In genomic region chr5:178223828-178224335, GRCh38 we compare ENCODE assay signal across 19 cellular contexts. TPM values are rescaled to one million over a fixed set of nuclear protein-coding genes. Genes with fewer than 3 reads are reported as not detected.
DNase-seq lines count a peak whose midpoint lies in the region; ATAC-seq, FAIRE-seq and TF ChIP-seq lines count a peak whose summit lies in the region.
"Had no signal": no experiment of that assay in that cellular context is flagged by ENCODE, and none has a peak within 500 bp of the region (broad histone marks: within the 10 kb centered on the region; RNA-seq: fewer than 3 reads in every experiment).

No MANE protein-coding gene starts in this region.

- H3K36me3 ChIP-seq in K562 (ENCODE audit: control insufficient read depth, insufficient read depth, low read length) (peaks cover 81% of the 10 kb centered on the region), lung (ENCODE audit: control insufficient read depth in 2 of 2, insufficient read depth in 2 of 2, low read length in 2 of 2) (peaks cover 2 to 28% of the 10 kb centered on the region in 2 donors), transverse colon (peaks cover 0 to 15% (median 2%) of the 10 kb centered on the region in 4 donors)

- WGBS in K562 (ENCODE audit: insufficient coverage, low coverage, missing lambda C conversion rate): 90% methylated on average over 13 of the region's 13 CpGs
- WGBS in lung, 2 donors: 69 to 76% methylated on average over 13 of the region's 13 CpGs
- 78 to 94% methylated on average over 3 to 13 of the region's 13 CpGs for WGBS in transverse colon (ENCODE audit: low coverage in 1 of 2), 2 donors

- no peak overlapping the region for H3K4me2 ChIP-seq in K562 (ENCODE audit: insufficient read depth, low read length)

- no peak overlapping the region for H3K4me3 Mint-ChIP-seq in activated naive CD8-positive, alpha-beta T cell treated with anti-CD3 and anti-CD28 coated beads for 36 hours
- no peak overlapping the region for H3K4me3 Mint-ChIP-seq in activated naive CD8-positive, alpha-beta T cell treated with anti-CD3 and anti-CD28 coated beads, Interleukin-2, amount 50 U/mL, for 24 hours

- H3K27me3 Mint-ChIP-seq in activated naive CD8-positive, alpha-beta T cell treated with anti-CD3 and anti-CD28 coated beads for 36 hours: no peaks in the 10 kb centered on the region
- H3K27me3 Mint-ChIP-seq in activated naive CD8-positive, alpha-beta T cell treated with anti-CD3 and anti-CD28 coated beads, Interleukin-2, amount 50 U/mL, for 24 hours: no peaks in the 10 kb centered on the region

- peaks cover 5% of the 10 kb centered on the region for H3K9me1 ChIP-seq in K562 (ENCODE audit: control insufficient read depth, insufficient read depth, low read length)

- POLR2A ChIA-PET in K562 (lab: Yijun Ruan, JAX): interaction anchor here (0.6 to 13.2 kb wide), 4 partner anchors 8 to 1850 kb away, joined by 3 to 162 read pairs (median 4); partner anchors contain the start of genes HNRNPAB and PHYKPL

- no peak for DNase-seq in activated naive CD8-positive, alpha-beta T cell treated with anti-CD3 and anti-CD28 coated beads for 36 hours
- DNase-seq in activated naive CD8-positive, alpha-beta T cell treated with anti-CD3 and anti-CD28 coated beads, Interleukin-2, amount 50 U/mL, for 24 hours: no peak
- DNase-seq in K562 (ENCODE audit: extremely low read depth in 1 of 4, low spot score in 3 of 4) (no peak), lung (ENCODE audit: low spot score) (peak; percentile 48), transverse colon (no peak), NCI-H2196 treated with DMSO at 0.1 percent for 48 hours (lab: John Stamatoyannopoulos, UW; ENCODE audit: unreplicated experiment) (no peak), OCI-M2 (lab: John Stamatoyannopoulos, UW; ENCODE audit: unreplicated experiment) (no peak)
- DNase-seq: activated CD4-positive, alpha-beta T cell treated with anti-CD3 and anti-CD28 coated beads, Interleukin-2, amount 50 U/mL, for 48 hours; head of caudate nucleus; mammary epithelial cell; NCI-H1436 treated with DMSO at 0.1 percent for 48 hours; NCI-H524 treated with DMSO at 0.1 percent for 48 hours; stimulated activated CD4-positive, alpha-beta T cell treated with anti-CD3 and anti-CD28 coated beads, Interleukin-15, amount 100 ng/mL, for 24 hours; T-helper 2 cell; trophoblast cell had no signal

- BruUV-seq in K562 (replicated peaks; lab: Mats Ljungman, UMichigan): no TSS peak

- H3K27ac Mint-ChIP-seq in activated naive CD8-positive, alpha-beta T cell treated with anti-CD3 and anti-CD28 coated beads for 36 hours: peak overlapping the region; percentile 18
- no peak overlapping the region for H3K27ac Mint-ChIP-seq in activated naive CD8-positive, alpha-beta T cell treated with anti-CD3 and anti-CD28 coated beads, Interleukin-2, amount 50 U/mL, for 24 hours

- ATAC-seq in activated naive CD8-positive, alpha-beta T cell treated with anti-CD3 and anti-CD28 coated beads, Interleukin-2, amount 50 U/mL, for 24 hours: no peak
- ATAC-seq in K562 (peak; percentile 38), lung (ENCODE audit: insufficient read depth, low FRiP score) (no peak), HG02623 (IDR thresholded peaks at IDR 0.05; ENCODE audit: unreplicated experiment) (no peak)

- TF ChIP-seq EP300 in K562 (IDR thresholded peaks at IDR 0.05; ENCODE audit: low read length) (no peak), transverse colon (IDR thresholded peaks at IDR 0.05; ENCODE audit: low read depth) (no peak)

- in situ Hi-C loops in K562 (cut with MboI) (no loop called here), transverse colon (cut with MboI; ENCODE audit: low pct_ligation_motif_present in 1 of 4, low pct_unique_long_range_greater_than_20kb in 1 of 4, low sequenced_read_pairs in 3 of 4) (no loop called here)

- no peak overlapping the region for H2AFZ ChIP-seq in K562 (ENCODE audit: low read depth, low read length)

- H3K4me1 ChIP-seq in K562 (replicated peaks in 1 of 2; ENCODE audit: control insufficient read depth in 2 of 2, insufficient read depth in 2 of 2, low read length in 2 of 2): peaks cover 10 to 20% of the 10 kb centered on the region in 2 experiments; a peak in 3 of 5 replicates
- peaks cover 0 to 8% of the 10 kb centered on the region in 2 donors for H3K4me1 ChIP-seq in lung (ENCODE audit: control insufficient read depth in 2 of 2, insufficient read depth in 2 of 2, low read length in 2 of 2)
- peaks cover 0 to 42% (median 17%) of the 10 kb centered on the region in 4 donors for H3K4me1 ChIP-seq in transverse colon

- peaks cover 23% of the 10 kb centered on the region for H3K4me1 Mint-ChIP-seq in activated naive CD8-positive, alpha-beta T cell treated with anti-CD3 and anti-CD28 coated beads for 36 hours
- H3K4me1 Mint-ChIP-seq in activated naive CD8-positive, alpha-beta T cell treated with anti-CD3 and anti-CD28 coated beads, Interleukin-2, amount 50 U/mL, for 24 hours: peaks cover 30% of the 10 kb centered on the region

- intact Hi-C loops in K562 (cut with micrococcal nuclease) (no loop called here), transverse colon (cut with DNase I; ENCODE audit: low total_unique reads) (no loop called here)

- no peaks in the 10 kb centered on the region for H3K9me3 Mint-ChIP-seq in activated naive CD8-positive, alpha-beta T cell treated with anti-CD3 and anti-CD28 coated beads for 36 hours
- no peaks in the 10 kb centered on the region for H3K9me3 Mint-ChIP-seq in activated naive CD8-positive, alpha-beta T cell treated with anti-CD3 and anti-CD28 coated beads, Interleukin-2, amount 50 U/mL, for 24 hours

- no peak for TF ChIP-seq RAD21 in K562 (CRISPR knock-in tag; conservative IDR thresholded peaks at IDR 0.05 in 1 of 2, IDR thresholded peaks at IDR 0.05 in 1 of 2)

- no peak for TF ChIP-seq CTCF in K562 (IDR thresholded peaks at IDR 0.05 in 2 of 3, conservative IDR thresholded peaks at IDR 0.05 in 1 of 3; ENCODE audit: insufficient read depth in 2 of 3, low read depth in 1 of 3, low read length in 3 of 3)
- TF ChIP-seq CTCF in lung (IDR thresholded peaks at IDR 0.05; ENCODE audit: control extremely low read depth, extremely low read depth): no peak
- no peak for TF ChIP-seq CTCF in transverse colon (IDR thresholded peaks at IDR 0.05)

- no peak; the same call in 1 of the 2 replicates for TF ChIP-seq POLR2A in K562 (conservative IDR thresholded peaks at IDR 0.05)
- peak; percentile 5 for TF ChIP-seq POLR2A in transverse colon (IDR thresholded peaks at IDR 0.05)

- H3K4me3 ChIP-seq in K562 (no peak overlapping the region), lung (no peak overlapping the region), transverse colon (no peak overlapping the region)

- peaks cover 41% of the 10 kb centered on the region for H3K36me3 Mint-ChIP-seq in activated naive CD8-positive, alpha-beta T cell treated with anti-CD3 and anti-CD28 coated beads for 36 hours
- H3K36me3 Mint-ChIP-seq in activated naive CD8-positive, alpha-beta T cell treated with anti-CD3 and anti-CD28 coated beads, Interleukin-2, amount 50 U/mL, for 24 hours (ENCODE audit: low read depth): peaks cover 61% of the 10 kb centered on the region

- peaks cover 9% of the 10 kb centered on the region for H4K20me1 ChIP-seq in K562 (replicated peaks; ENCODE audit: control insufficient read depth, insufficient read depth, low read length)

- CTCF ChIA-PET in K562 (lab: Yijun Ruan, JAX; ENCODE audit: low intra/inter-chr PET ratio): no interaction called here

- peaks cover 5% of the 10 kb centered on the region; the same call in 1 of the 3 replicates for H3K79me2 ChIP-seq in K562 (ENCODE audit: control insufficient read depth, insufficient read depth, low read length)

- H3K9me3 ChIP-seq in K562 (replicated peaks; ENCODE audit: control insufficient read depth, insufficient read depth, low read depth, low read length) (no peaks in the 10 kb centered on the region), lung (ENCODE audit: control insufficient read depth in 2 of 2, insufficient read depth in 1 of 2, low read length in 1 of 2) (peaks cover 0 to 2% of the 10 kb centered on the region in 2 donors), transverse colon (no peaks in the 10 kb centered on the region)

- no peaks in the 10 kb centered on the region for H3K27me3 ChIP-seq in K562 (ENCODE audit: control insufficient read depth in 2 of 2, insufficient read depth in 2 of 2, low read length in 2 of 2)
- no peaks in the 10 kb centered on the region for H3K27me3 ChIP-seq in lung (ENCODE audit: control insufficient read depth, insufficient read depth)
- no peaks in the 10 kb centered on the region for H3K27me3 ChIP-seq in transverse colon

- H3K9ac ChIP-seq in K562 (ENCODE audit: insufficient read depth in 1 of 2, low read depth in 2 of 2, low read length in 2 of 2): peak overlapping the region in 1 of 2 experiments; percentile 77; a peak in 2 of 4 replicates

- no peak for FAIRE-seq in K562 (lab: Jason Lieb, UNC)

- H3K27ac ChIP-seq in K562 (ENCODE audit: extremely low read depth, low read depth, low read length) (no peak overlapping the region), lung (ENCODE audit: low read depth in 1 of 2, low read length in 1 of 2) (no peak overlapping the region), transverse colon (no peak overlapping the region)

RNA-seq across cellular contexts. Expression of gene PHYKPL, which starts 8.7 kb away (rescaled TPM):
- 10 to 100 TPM; 47.4 to 54.8 TPM for total RNA-seq in activated naive CD8-positive, alpha-beta T cell treated with anti-CD3 and anti-CD28 coated beads for 36 hours
- total RNA-seq in K562 (2011; cell fraction: chromatin; rRNA removed; ENCODE audit: low replicate concordance): 203 and 378 TPM in 2 replicates
- 205 and 217 TPM in 2 replicates for total RNA-seq in K562 (2011; cell fraction: nucleolus; rRNA removed)
- 219 and 287 TPM in 2 replicates for total RNA-seq in K562 (2011; cell fraction: nucleoplasm; rRNA removed)
- total RNA-seq in K562 (2014; rRNA removed) (18.6 and 21.6 TPM in 2 replicates), K562 (2014; rRNA removed; fragmentation: Illumina TruSeq; extraction: Trizol) (13.9 and 18.4 TPM in 2 replicates), K562 (2015; rRNA removed; fragmentation: Illumina TruSeq; extraction: Trizol) (16.7 and 17.1 TPM in 2 replicates), K562 (2021) (34.0 and 34.7 TPM in 2 replicates), lung (100 to 1,000 TPM in 1 of 2 donors, 10 to 100 TPM in 1; 99.6 to 100 TPM), transverse colon (100 to 1,000 TPM; 124 to 405 (median 197) TPM)
- polyA plus RNA-seq in K562 (2011; rRNA removed) (25.6 and 40.7 TPM in 2 replicates), K562 (2014; fragmentation: Illumina TruSeq; extraction: Trizol) (19.6 and 20.1 TPM in 2 replicates), K562 (2014; fragmentation: Nextera tagmentation; extraction: Ambion mirVana) (1 to 10 TPM; 4.7 to 6.5 TPM), K562 (2014; rRNA removed) (31.9 and 32.0 TPM in 2 replicates), lung (10 to 100 TPM; 49.7 to 52.0 TPM)
- 18.3 and 25.8 TPM in 2 replicates for polyA plus RNA-seq in K562 (2011; cell fraction: cytosol; rRNA removed)
- 126 and 156 TPM in 2 replicates for polyA plus RNA-seq in K562 (2011; cell fraction: nucleus; rRNA removed)
- polyA plus RNA-seq in K562 (2012): 19.8 and 52.3 TPM in 2 replicates
- polyA minus RNA-seq in K562 (2011; rRNA and poly(A)+ RNA removed): 33.9 and 36.4 TPM in 2 replicates
- polyA minus RNA-seq in K562 (2011; cell fraction: cytosol; rRNA and poly(A)+ RNA removed): 9.2 and 15.5 TPM in 2 replicates
- polyA minus RNA-seq in K562 (2011; cell fraction: nucleus; rRNA and poly(A)+ RNA removed): 71.5 and 72.2 TPM in 2 replicates

RNA-seq across cellular contexts. Expression of gene HNRNPAB, which starts 19.5 kb away (rescaled TPM):
- total RNA-seq in activated naive CD8-positive, alpha-beta T cell treated with anti-CD3 and anti-CD28 coated beads for 36 hours: 100 to 1,000 TPM; 599 to 600 TPM
- total RNA-seq in K562 (2011; cell fraction: chromatin; rRNA removed; ENCODE audit: low replicate concordance): 107 and 112 TPM in 2 replicates
- total RNA-seq in K562 (2011; cell fraction: nucleolus; rRNA removed): 50.4 and 55.9 TPM in 2 replicates
- total RNA-seq in K562 (2011; cell fraction: nucleoplasm; rRNA removed): 93.1 and 119 TPM in 2 replicates
- total RNA-seq in K562 (2014; rRNA removed) (236 and 251 TPM in 2 replicates), K562 (2014; rRNA removed; fragmentation: Illumina TruSeq; extraction: Trizol) (193 and 210 TPM in 2 replicates), K562 (2015; rRNA removed; fragmentation: Illumina TruSeq; extraction: Trizol) (213 and 223 TPM in 2 replicates), K562 (2021) (299 and 351 TPM in 2 replicates), lung (100 to 1,000 TPM in 1 of 2 donors, 10 to 100 TPM in 1; 35.9 to 140 TPM), transverse colon (100 to 1,000 TPM; 115 to 199 (median 169) TPM)
- polyA plus RNA-seq in K562 (2011; rRNA removed) (160 and 253 TPM in 2 replicates), K562 (2014; fragmentation: Illumina TruSeq; extraction: Trizol) (284 and 307 TPM in 2 replicates), K562 (2014; fragmentation: Nextera tagmentation; extraction: Ambion mirVana) (10 to 100 TPM; 34.6 to 44.7 TPM), K562 (2014; rRNA removed) (404 and 425 TPM in 2 replicates), lung (100 to 1,000 TPM; 121 to 168 TPM)
- 229 and 236 TPM in 2 replicates for polyA plus RNA-seq in K562 (2011; cell fraction: cytosol; rRNA removed)
- polyA plus RNA-seq in K562 (2011; cell fraction: nucleus; rRNA removed): 131 TPM in 2 replicates
- 175 and 305 TPM in 2 replicates for polyA plus RNA-seq in K562 (2012)
- polyA minus RNA-seq in K562 (2011; rRNA and poly(A)+ RNA removed): 75.6 and 103 TPM in 2 replicates
- 69.1 and 82.2 TPM in 2 replicates for polyA minus RNA-seq in K562 (2011; cell fraction: cytosol; rRNA and poly(A)+ RNA removed)
- polyA minus RNA-seq in K562 (2011; cell fraction: nucleus; rRNA and poly(A)+ RNA removed): 31.9 and 48.4 TPM in 2 replicates

RNA-seq across cellular contexts. Expression of gene GMCL2, which starts 36.7 kb away (rescaled TPM):
- total RNA-seq in activated naive CD8-positive, alpha-beta T cell treated with anti-CD3 and anti-CD28 coated beads for 36 hours: not detected
- 0.14 TPM in 1 of 2 replicates, not detected in the other for total RNA-seq in K562 (2011; cell fraction: chromatin; rRNA removed; ENCODE audit: low replicate concordance)
- not detected in 2 replicates for total RNA-seq in K562 (2011; cell fraction: nucleolus; rRNA removed)
- total RNA-seq in K562 (2011; cell fraction: nucleoplasm; rRNA removed): not detected in 2 replicates
- total RNA-seq in K562 (2014; rRNA removed): not detected in 2 replicates
- total RNA-seq in K562 (2014; rRNA removed; fragmentation: Illumina TruSeq; extraction: Trizol): 0.04 TPM in 1 of 2 replicates, not detected in the other
- total RNA-seq in K562 (2015; rRNA removed; fragmentation: Illumina TruSeq; extraction: Trizol): not detected in 2 replicates
- total RNA-seq in K562 (2021): not detected in 2 replicates
- polyA plus RNA-seq in K562 (2011; rRNA removed): 0.03 TPM in 1 of 2 replicates, not detected in the other
- not detected in 2 replicates for polyA plus RNA-seq in K562 (2011; cell fraction: cytosol; rRNA removed)
- not detected in 2 replicates for polyA plus RNA-seq in K562 (2011; cell fraction: nucleus; rRNA removed)
- not detected in 2 replicates for polyA plus RNA-seq in K562 (2012)
- not detected in 2 replicates for polyA plus RNA-seq in K562 (2014; fragmentation: Illumina TruSeq; extraction: Trizol)
- not detected for polyA plus RNA-seq in K562 (2014; fragmentation: Nextera tagmentation; extraction: Ambion mirVana)
- polyA plus RNA-seq in K562 (2014; rRNA removed): not detected in 2 replicates
- 0.06 TPM in 1 of 2 replicates, not detected in the other for polyA minus RNA-seq in K562 (2011; rRNA and poly(A)+ RNA removed)
- polyA minus RNA-seq in K562 (2011; cell fraction: cytosol; rRNA and poly(A)+ RNA removed): not detected in 2 replicates
- not detected in 2 replicates for polyA minus RNA-seq in K562 (2011; cell fraction: nucleus; rRNA and poly(A)+ RNA removed)
- total RNA-seq in lung: not detected
- not detected for polyA plus RNA-seq in lung
- not detected for total RNA-seq in transverse colon
- total RNA-seq: mammary epithelial cell, omental fat pad, RPMI7951 had no signal
- polyA plus RNA-seq: esophagus, mammary epithelial cell had no signal
